Comparison of ENCODE assay signal across 20 cellular contexts in the genomic region with DNA sequence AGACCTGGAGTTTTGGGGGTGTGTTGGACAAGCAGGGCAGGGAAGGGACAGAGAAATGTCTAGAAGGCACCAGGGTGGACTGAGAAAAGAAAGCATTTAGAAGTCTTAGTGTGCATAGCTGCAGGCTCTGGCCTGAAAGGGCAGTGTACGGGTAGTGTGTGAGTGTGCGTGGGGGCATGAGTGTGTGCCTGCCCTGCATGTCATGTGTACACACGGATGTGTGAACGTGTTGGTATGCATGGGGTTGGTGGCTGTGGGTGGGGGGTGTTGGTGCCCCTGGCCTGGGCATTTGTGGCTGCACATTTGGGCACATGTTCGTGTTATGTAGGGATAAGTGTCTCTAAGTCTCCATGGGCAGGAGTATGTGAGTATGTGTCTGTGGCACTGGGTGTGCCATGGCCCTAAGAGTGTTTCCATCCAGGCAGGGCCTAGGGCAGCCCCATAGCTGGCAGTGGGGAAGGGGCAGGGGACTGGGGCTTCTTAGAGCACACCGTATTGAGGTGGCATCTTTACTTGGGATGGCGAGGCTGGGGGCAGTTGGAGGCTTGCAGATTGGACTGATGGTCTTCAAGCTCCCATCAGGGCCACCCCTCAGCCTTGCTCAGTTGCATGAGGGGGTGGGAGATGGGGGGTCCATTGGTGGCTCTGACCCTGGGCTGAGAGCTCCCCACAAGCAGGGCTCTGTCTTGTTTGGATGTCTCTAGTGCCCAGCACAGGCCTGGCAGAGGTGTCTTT. TPM values are rescaled to one million over a fixed set of nuclear protein-coding genes. Genes with fewer than 3 reads are reported as not detected.
"Had no signal": no experiment of that assay in that cellular context is flagged by ENCODE, and none has a peak within 500 bp of the region (broad histone marks: within the 10 kb centered on the region; RNA-seq: fewer than 3 reads in every experiment).

No MANE protein-coding gene starts in this region.

- H3K9me3 Mint-ChIP-seq: nephron progenitor cell had no signal

- H3K4me3 Mint-ChIP-seq: naive thymus-derived CD4-positive, alpha-beta T cell; nephron progenitor cell had no signal

- H3K27ac ChIP-seq: cardiac muscle cell, coronary artery, hepatocyte, left lung, neutrophil, suprapubic skin, tibial artery had no signal

- H2AFZ ChIP-seq: hepatocyte had no signal

- DNase-seq: cerebellar nuclear complex; effector CD8-positive, alpha-beta T cell; foreskin melanocyte; kidney glomerular epithelial cell; left lung; mesenchymal stem cell; naive thymus-derived CD4-positive, alpha-beta T cell; nephron progenitor cell; right cardiac atrium; small intestine; stimulated activated CD4-positive, alpha-beta T cell treated with anti-CD3 and anti-CD28 coated beads, Interleukin-2, amount 100 ng/mL, for 48 hours; stimulated activated naive CD8-positive, alpha-beta T cell treated with anti-CD3 and anti-CD28 coated beads, Interleukin-15, Interleukin-2, amounts not matched to agents 100 U/mL and 50 U/mL, for 24 hours; tibial artery had no signal

- H3K27me3 ChIP-seq: dorsolateral prefrontal cortex, suprapubic skin had no signal

- H3K4me3 ChIP-seq: cardiac muscle cell, coronary artery, dorsolateral prefrontal cortex, hepatocyte, left lung, lung, suprapubic skin, tibial artery had no signal

- H3K4me1 ChIP-seq: left lung, suprapubic skin, tibial artery had no signal

- H3K36me3 ChIP-seq: cardiac muscle cell, left lung, neutrophil, suprapubic skin, tibial artery had no signal

- H3K4me1 Mint-ChIP-seq: naive thymus-derived CD4-positive, alpha-beta T cell; nephron progenitor cell had no signal

- ATAC-seq: left lung; naive thymus-derived CD4-positive, alpha-beta T cell; right cardiac atrium; stimulated activated naive CD8-positive, alpha-beta T cell treated with anti-CD3 and anti-CD28 coated beads, Interleukin-15, Interleukin-2, amounts not matched to agents 100 U/mL and 50 U/mL, for 24 hours had no signal

- H3K36me3 Mint-ChIP-seq: naive thymus-derived CD4-positive, alpha-beta T cell had no signal

- H3K9me3 ChIP-seq: left lung, neutrophil, suprapubic skin, tibial artery had no signal

- H3K4me2 ChIP-seq: hepatocyte had no signal

- H3K79me2 ChIP-seq: hepatocyte had no signal

- H3K27ac Mint-ChIP-seq: naive thymus-derived CD4-positive, alpha-beta T cell; nephron progenitor cell had no signal

RNA-seq across cellular contexts. Expression of a gene that starts 14.9 kb away (rescaled TPM):
- total RNA-seq: hepatocyte had no signal
- polyA plus RNA-seq: hepatocyte; naive thymus-derived CD4-positive, alpha-beta T cell had no signal
